1 cellular context compared by ENCODE assay signal in genomic region chr12:22046968-22047390, GRCh38.
TF ChIP-seq lines count a peak whose summit lies in the region.

No MANE protein-coding gene starts in this region.

TF ChIP-seq in WTC11, 78 proteins besides CTCF, POLR2A, EP300 and RAD21 (continued from another document):
- TF ChIP-seq, protein P1, sequence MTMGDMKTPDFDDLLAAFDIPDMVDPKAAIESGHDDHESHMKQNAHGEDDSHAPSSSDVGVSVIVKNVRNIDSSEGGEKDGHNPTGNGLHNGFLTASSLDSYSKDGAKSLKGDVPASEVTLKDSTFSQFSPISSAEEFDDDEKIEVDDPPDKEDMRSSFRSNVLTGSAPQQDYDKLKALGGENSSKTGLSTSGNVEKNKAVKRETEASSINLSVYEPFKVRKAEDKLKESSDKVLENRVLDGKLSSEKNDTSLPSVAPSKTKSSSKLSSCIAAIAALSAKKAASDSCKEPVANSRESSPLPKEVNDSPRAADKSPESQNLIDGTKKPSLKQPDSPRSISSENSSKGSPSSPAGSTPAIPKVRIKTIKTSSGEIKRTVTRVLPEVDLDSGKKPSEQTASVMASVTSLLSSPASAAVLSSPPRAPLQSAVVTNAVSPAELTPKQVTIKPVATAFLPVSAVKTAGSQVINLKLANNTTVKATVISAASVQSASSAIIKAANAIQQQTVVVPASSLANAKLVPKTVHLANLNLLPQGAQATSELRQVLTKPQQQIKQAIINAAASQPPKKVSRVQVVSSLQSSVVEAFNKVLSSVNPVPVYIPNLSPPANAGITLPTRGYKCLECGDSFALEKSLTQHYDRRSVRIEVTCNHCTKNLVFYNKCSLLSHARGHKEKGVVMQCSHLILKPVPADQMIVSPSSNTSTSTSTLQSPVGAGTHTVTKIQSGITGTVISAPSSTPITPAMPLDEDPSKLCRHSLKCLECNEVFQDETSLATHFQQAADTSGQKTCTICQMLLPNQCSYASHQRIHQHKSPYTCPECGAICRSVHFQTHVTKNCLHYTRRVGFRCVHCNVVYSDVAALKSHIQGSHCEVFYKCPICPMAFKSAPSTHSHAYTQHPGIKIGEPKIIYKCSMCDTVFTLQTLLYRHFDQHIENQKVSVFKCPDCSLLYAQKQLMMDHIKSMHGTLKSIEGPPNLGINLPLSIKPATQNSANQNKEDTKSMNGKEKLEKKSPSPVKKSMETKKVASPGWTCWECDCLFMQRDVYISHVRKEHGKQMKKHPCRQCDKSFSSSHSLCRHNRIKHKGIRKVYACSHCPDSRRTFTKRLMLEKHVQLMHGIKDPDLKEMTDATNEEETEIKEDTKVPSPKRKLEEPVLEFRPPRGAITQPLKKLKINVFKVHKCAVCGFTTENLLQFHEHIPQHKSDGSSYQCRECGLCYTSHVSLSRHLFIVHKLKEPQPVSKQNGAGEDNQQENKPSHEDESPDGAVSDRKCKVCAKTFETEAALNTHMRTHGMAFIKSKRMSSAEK (CRISPR knock-in tag; IDR thresholded peaks at IDR 0.05; ENCODE audit: borderline replicate concordance), result no peak
